8 cellular contexts compared by ENCODE assay signal in the genomic region with DNA sequence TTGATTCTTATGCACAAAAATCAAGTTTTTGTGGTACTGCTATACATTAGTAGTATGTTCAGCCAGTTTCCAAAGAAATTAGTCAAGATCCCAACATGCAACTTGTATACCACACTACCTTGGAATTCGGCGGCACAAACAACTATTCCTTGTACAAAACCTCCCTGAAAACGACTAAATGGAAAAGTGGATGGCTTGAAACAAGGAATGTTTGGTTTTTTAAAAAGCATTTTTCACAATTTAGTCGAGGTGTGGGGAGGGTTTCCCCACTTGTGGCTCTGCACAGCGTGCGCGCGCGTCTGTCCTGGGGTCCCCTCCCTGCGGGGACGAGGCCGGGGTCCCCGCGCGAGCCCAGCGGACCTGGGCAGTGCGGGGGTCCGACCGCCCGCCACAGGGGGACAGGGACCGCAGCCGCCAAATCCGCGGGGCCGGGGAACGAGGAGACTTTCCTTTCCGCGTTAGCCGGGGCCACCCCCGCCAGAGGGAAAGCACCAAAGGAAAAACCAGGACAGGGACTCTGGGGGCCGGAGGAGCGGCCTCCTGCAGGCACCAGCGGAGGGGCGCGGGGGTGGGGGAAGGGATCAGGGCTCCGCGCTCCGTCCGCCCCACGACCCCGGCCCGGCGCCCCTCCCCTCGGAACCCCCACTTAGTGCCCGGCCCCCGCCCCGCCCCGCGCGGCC. TPM values are rescaled to one million over a fixed set of nuclear protein-coding genes. Genes with fewer than 3 reads are reported as not detected.
A peak's percentile ranks its signal among the peaks of the same experiment; 100 is the strongest.
DNase-seq lines count a peak whose midpoint lies in the region; ATAC-seq and TF ChIP-seq lines count a peak whose summit lies in the region.

No MANE protein-coding gene starts in this region.

- H3K36me3 ChIP-seq in Peyer's patch (no peaks in the 10 kb centered on the region), endodermal cell (ENCODE audit: control insufficient read depth, insufficient read depth, low read length) (peaks cover 20% of the 10 kb centered on the region), uterus (no peaks in the 10 kb centered on the region)

- H3K9me3 ChIP-seq in Peyer's patch (no peaks in the 10 kb centered on the region), endodermal cell (ENCODE audit: control insufficient read depth, low read length) (no peaks in the 10 kb centered on the region), mononuclear cell (ENCODE audit: low read depth, low read length) (no peaks in the 10 kb centered on the region), uterus (no peaks in the 10 kb centered on the region)

- no peaks in the 10 kb centered on the region for H3K9me3 Mint-ChIP-seq in endodermal cell

- H3K4me3 ChIP-seq in Peyer's patch (peak overlapping the region; percentile 52 to 99 (median 60)), endodermal cell (ENCODE audit: low read length) (peak overlapping the region; percentile 85), mononuclear cell (ENCODE audit: low read length) (peak overlapping the region; percentile 28), uterus (peak overlapping the region; percentile 52 to 98)

- peak overlapping the region; percentile 56 for H3K4me3 Mint-ChIP-seq in endodermal cell

- H3K27ac ChIP-seq in Peyer's patch (peak overlapping the region; percentile 38 to 98 (median 84)), endodermal cell (ENCODE audit: low read depth, low read length) (no peak overlapping the region), uterus (peak overlapping the region; percentile 87 to 92)

- H3K27me3 Mint-ChIP-seq in endodermal cell (ENCODE audit: insufficient read depth) = peaks cover 6% of the 10 kb centered on the region

- 4% methylated on average over 46 of the region's 50 CpGs; no CpG with 5 or more reads in 1 of the 2 experiments for whole genome bisulfite sequencing in endodermal cell (ENCODE audit: insufficient coverage in 1 of 2, insufficient read length in 1 of 2), 2 experiments

- H3K36me3 Mint-ChIP-seq in endodermal cell (ENCODE audit: low read depth) = peaks cover 12% of the 10 kb centered on the region

- TF ChIP-seq CTCF in Peyer's patch (IDR thresholded peaks at IDR 0.05) (no peak), endodermal cell (conservative IDR thresholded peaks at IDR 0.05) (no peak), uterus (IDR thresholded peaks at IDR 0.05) (no peak)

- intact Hi-C loops in uterus (cut with DNase I; ENCODE audit: low total_unique reads) = no loop called here

- peak; percentile 19 for ATAC-seq in HG02623 (IDR thresholded peaks at IDR 0.05; ENCODE audit: unreplicated experiment)

- peak overlapping the region; percentile 69 for H3K9ac ChIP-seq in endodermal cell (ENCODE audit: extremely low read depth, low read length, poor library complexity, severe bottlenecking)

- no peak overlapping the region for H3K27ac Mint-ChIP-seq in endodermal cell

- peaks cover 0 to 38% (median 0%) of the 10 kb centered on the region in 4 donors for H3K4me1 ChIP-seq in Peyer's patch
- H3K4me1 ChIP-seq in endodermal cell (ENCODE audit: control insufficient read depth, insufficient read depth, low read length) = peaks cover 5% of the 10 kb centered on the region
- H3K4me1 ChIP-seq in mononuclear cell (ENCODE audit: insufficient read depth, low read length) = peaks cover 58% of the 10 kb centered on the region
- peaks cover 4 to 5% of the 10 kb centered on the region in 2 donors for H3K4me1 ChIP-seq in uterus

- peak; percentile 16 for DNase-seq in stimulated activated CD4-positive, alpha-beta T cell treated with anti-CD3 and anti-CD28 coated beads, Interleukin-15, amount 100 ng/mL, for 24 hours
- no peak for DNase-seq in stimulated activated CD4-positive, alpha-beta T cell treated with anti-CD3 and anti-CD28 coated beads, Interleukin-4, amount 100 ng/mL, for 1 hour
- DNase-seq in Peyer's patch (peak in 2 of 3 donors; percentile 62 to 71), endodermal cell (peak; percentile 79), uterus (peak; percentile 29 to 44), NCI-H2081 treated with DMSO at 0.1 percent for 48 hours (lab: John Stamatoyannopoulos, UW) (no peak)

- H3K27me3 ChIP-seq in Peyer's patch (no peaks in the 10 kb centered on the region), endodermal cell (ENCODE audit: control insufficient read depth, insufficient read depth, low read length, poor library complexity, severe bottlenecking) (peaks cover 4% of the 10 kb centered on the region), mononuclear cell (ENCODE audit: insufficient read depth, low read length) (peaks cover 14% of the 10 kb centered on the region), uterus (no peaks in the 10 kb centered on the region)

- TF ChIP-seq POLR2A in Peyer's patch (IDR thresholded peaks at IDR 0.05) (no peak), uterus (IDR thresholded peaks at IDR 0.05) (no peak)

- peaks cover 28% of the 10 kb centered on the region for H3K4me1 Mint-ChIP-seq in endodermal cell

RNA-seq across cellular contexts. Expression of a gene that starts 0.5 kb away (rescaled TPM):
- total RNA-seq in Peyer's patch (10 to 100 TPM; 38.8 to 60.1 (median 41.1) TPM), endodermal cell (10 to 100 TPM; 28.2 to 30.0 TPM), mononuclear cell (12.0 TPM), uterus (10 to 100 TPM; 12.9 to 59.5 (median 19.9) TPM)
- polyA plus RNA-seq in endodermal cell (2013, experiment 1 of 2) = 18.2 TPM
- 20.1 TPM for polyA plus RNA-seq in endodermal cell (2013, experiment 2 of 2)

Comparison
In these comparisons a context has a peak if more than half of its experiments do, and no peak if none do; other contexts are left out.
1. DNase-seq: peak in stimulated activated CD4-positive, alpha-beta T cell treated with anti-CD3 and anti-CD28 coated beads, Interleukin-15, amount 100 ng/mL, for 24 hours (single experiment), Peyer's patch (2 of 3), endodermal cell (single experiment) and uterus (2 of 2); none in stimulated activated CD4-positive, alpha-beta T cell treated with anti-CD3 and anti-CD28 coated beads, Interleukin-4, amount 100 ng/mL, for 1 hour (single experiment) and NCI-H2081 treated with DMSO at 0.1 percent for 48 hours (single experiment).
2. H3K4me3 ChIP-seq: peak in every context shown above with its lines; median percentile 85 in endodermal cell; 75 in uterus; 60 in Peyer's patch; 28 in mononuclear cell.